ENCODE assay signal across 12 cellular contexts in genomic region chr7:29866490-29866930, GRCh38.
DNase-seq lines count a peak whose midpoint lies in the region; ATAC-seq and TF ChIP-seq lines count a peak whose summit lies in the region.
"Had no signal": no experiment of that assay in that cellular context is flagged by ENCODE, and none has a peak within 500 bp of the region (broad histone marks: within the 10 kb centered on the region; RNA-seq: fewer than 3 reads in every experiment).

No MANE protein-coding gene starts in this region.

- WGBS in mammary epithelial cell (ENCODE audit: low coverage, missing lambda C conversion rate): 29% methylated on average over 1 of the region's 3 CpGs

- no peaks in the 10 kb centered on the region for H3K9me3 ChIP-seq in mammary epithelial cell (replicated peaks; ENCODE audit: insufficient read depth, low read length)
- no peaks in the 10 kb centered on the region for H3K9me3 ChIP-seq in upper lobe of right lung

- H3K27ac ChIP-seq in mammary epithelial cell (ENCODE audit: insufficient read depth, low read depth, low read length) (no peak overlapping the region), upper lobe of right lung (no peak overlapping the region)

- TF ChIP-seq CTCF in MCF 10A (IDR thresholded peaks at IDR 0.05; ENCODE audit: unreplicated experiment) (no peak), mammary epithelial cell (conservative IDR thresholded peaks at IDR 0.05 in 1 of 2, IDR thresholded peaks at IDR 0.05 in 1 of 2; ENCODE audit: extremely low read depth in 1 of 2, insufficient read depth in 1 of 2, low read depth in 1 of 2, low read length in 2 of 2) (no peak), brain (conservative IDR thresholded peaks at IDR 0.05) (no peak), upper lobe of right lung (IDR thresholded peaks at IDR 0.05) (no peak)

- no peaks in the 10 kb centered on the region for H3K36me3 ChIP-seq in mammary epithelial cell (ENCODE audit: insufficient read depth, low read length)
- H3K36me3 ChIP-seq in upper lobe of right lung: no peaks in the 10 kb centered on the region

- CTCF ChIA-PET in MCF 10A (lab: Yijun Ruan, JAX) (interaction anchor here (0.7 kb wide), 1 partner anchor 26 kb away, joined by 3 read pairs; no protein-coding TSS in a partner anchor), mammary epithelial cell (lab: Charles Lee; ENCODE audit: low non-redundant PET) (no interaction called here)

- no peaks in the 10 kb centered on the region for H3K9me3 Mint-ChIP-seq in MCF 10A (ENCODE audit: unreplicated experiment)
- H3K9me3 Mint-ChIP-seq in brain: no peaks in the 10 kb centered on the region
- H3K9me3 Mint-ChIP-seq: effector memory CD8-positive, alpha-beta T cell; T-cell had no signal

- DNase-seq in MCF 10A (ENCODE audit: unreplicated experiment) (peak; percentile 93), mammary epithelial cell (no peak), hippocampal formation (lab: John Stamatoyannopoulos, UW) (peak; percentile 25 to 29), upper lobe of right lung (peak; percentile 86), DMS114 treated with DMSO at 0.1 percent for 48 hours (lab: John Stamatoyannopoulos, UW; ENCODE audit: unreplicated experiment) (no peak), SW480 (ENCODE audit: low spot score) (no peak)
- DNase-seq: activated T-cell treated with anti-CD3 and anti-CD28 coated beads for 4 hours; effector memory CD8-positive, alpha-beta T cell; NCI-H146; T-cell had no signal

- intact Hi-C loops in MCF 10A (cut with micrococcal nuclease) (no loop called here), mammary epithelial cell (cut with micrococcal nuclease) (no loop called here), upper lobe of right lung (cut with DNase I) (no loop called here)

- no peak overlapping the region for H3K27ac Mint-ChIP-seq in MCF 10A (ENCODE audit: low read depth, unreplicated experiment)
- H3K27ac Mint-ChIP-seq in brain: peak overlapping the region in 4 of 5 experiments; percentile 26 to 90 (median 80)
- H3K27ac Mint-ChIP-seq: effector memory CD8-positive, alpha-beta T cell; T-cell had no signal

- BruUV-seq in MCF 10A (replicated peaks; lab: Mats Ljungman, UMichigan): no TSS peak
- no TSS peak for BruUV-seq in mammary epithelial cell (replicated peaks; lab: Mats Ljungman, UMichigan)

- H4K20me1 ChIP-seq in mammary epithelial cell (ENCODE audit: insufficient read depth, low read length): no peaks in the 10 kb centered on the region

- H3K4me3 Mint-ChIP-seq in MCF 10A (ENCODE audit: unreplicated experiment): no peak overlapping the region
- peak overlapping the region in 1 of 5 experiments; percentile 53 for H3K4me3 Mint-ChIP-seq in brain
- H3K4me3 Mint-ChIP-seq: effector memory CD8-positive, alpha-beta T cell; T-cell had no signal

- H3K36me3 Mint-ChIP-seq in MCF 10A (ENCODE audit: insufficient read depth, unreplicated experiment) (no peaks in the 10 kb centered on the region), brain (no peaks in the 10 kb centered on the region)
- H3K36me3 Mint-ChIP-seq: T-cell had no signal

- H3K27me3 Mint-ChIP-seq in MCF 10A (ENCODE audit: insufficient read depth, unreplicated experiment): no peaks in the 10 kb centered on the region
- H3K27me3 Mint-ChIP-seq in brain: no peaks in the 10 kb centered on the region

- POLR2A ChIA-PET in MCF 10A (lab: Yijun Ruan, JAX): no interaction called here

- no peak overlapping the region for H3K4me2 ChIP-seq in mammary epithelial cell (ENCODE audit: insufficient read depth, low read depth, low read length)

- H3K4me3 ChIP-seq in mammary epithelial cell (replicated peaks in 1 of 3; ENCODE audit: insufficient read depth in 1 of 3, low read depth in 2 of 3, low read length in 3 of 3) (no peak overlapping the region), upper lobe of right lung (no peak overlapping the region)

- no peaks in the 10 kb centered on the region for H3K79me2 ChIP-seq in mammary epithelial cell (ENCODE audit: insufficient read depth, low read length)

- no peaks in the 10 kb centered on the region for H3K27me3 ChIP-seq in mammary epithelial cell (ENCODE audit: insufficient read depth, low read length)
- no peaks in the 10 kb centered on the region for H3K27me3 ChIP-seq in upper lobe of right lung

- H3K4me1 ChIP-seq in mammary epithelial cell (ENCODE audit: insufficient read depth, low read length) (no peaks in the 10 kb centered on the region), upper lobe of right lung (peaks cover 21% of the 10 kb centered on the region)

- H2AFZ ChIP-seq in mammary epithelial cell (ENCODE audit: low read depth, low read length): no peak overlapping the region

- ATAC-seq in upper lobe of right lung (peak; percentile 93), GM18873 (IDR thresholded peaks at IDR 0.05; ENCODE audit: low FRiP score, unreplicated experiment) (no peak)
- ATAC-seq: effector memory CD8-positive, alpha-beta T cell; T-cell had no signal

- H3K4me1 Mint-ChIP-seq in MCF 10A (ENCODE audit: insufficient read depth, unreplicated experiment): peaks cover 7% of the 10 kb centered on the region
- H3K4me1 Mint-ChIP-seq in brain: peaks cover 46% of the 10 kb centered on the region

- no peak overlapping the region for H3K9ac ChIP-seq in mammary epithelial cell (ENCODE audit: insufficient read depth, low read length)

- in situ Hi-C loops in mammary epithelial cell (cut with MboI; ENCODE audit: low sequenced_read_pairs in 2 of 2): no loop called here

- dilution Hi-C loops in mammary epithelial cell (cut with HindIII; ENCODE audit: low sequenced_read_pairs): no loop called here

Comparison
In these comparisons a context has a peak if more than half of its experiments do, and no peak if none do; other contexts are left out.
1. DNase-seq: peak in MCF 10A (single experiment), hippocampal formation (2 of 2) and upper lobe of right lung (single experiment); none in mammary epithelial cell (single experiment), DMS114 treated with DMSO at 0.1 percent for 48 hours (single experiment) and SW480 (single experiment).